ENCODE assay signal across 8 cellular contexts in genomic region chr7:96709381-96710228, GRCh38. TPM values are rescaled to one million over a fixed set of nuclear protein-coding genes. Genes with fewer than 3 reads are reported as not detected.
A peak's percentile ranks its signal among the peaks of the same experiment; 100 is the strongest.
DNase-seq lines count a peak whose midpoint lies in the region; ATAC-seq and TF ChIP-seq lines count a peak whose summit lies in the region.

SEM1 (minus strand) TSS chr7:96709846; CDS start chr7:96709763, 83 bp downstream.

- H4K20me1 ChIP-seq in BLaER1, result peaks cover 48% of the 10 kb centered on the region

- intact Hi-C loops in dorsolateral prefrontal cortex (cut with DNase I), result no loop called here

- peak within 1 kb of the TSS; percentile 89 for H3K9ac ChIP-seq in BLaER1
- peak within 1 kb of the TSS; percentile 61 to 97 for H3K9ac ChIP-seq in liver (ENCODE audit: low read depth in 1 of 2, low read length in 2 of 2)

- peak; percentile 63 to 65 for TF ChIP-seq RAD21 in liver (IDR thresholded peaks at IDR 0.05)

- DNase-seq in GM19238 (ENCODE audit: insufficient read length, low spot score), result peak; percentile 44
- peak; percentile 80 to 96 for DNase-seq in NCI-H526 (lab: John Stamatoyannopoulos, UW)
- peak; percentile 47 to 48 for DNase-seq in activated CD4-positive, alpha-beta T cell treated with anti-CD3 and anti-CD28 coated beads, Interleukin-2, amount 50 U/mL, for 24 hours (ENCODE audit: low read depth in 1 of 2, low spot score in 1 of 2)
- DNase-seq in dorsolateral prefrontal cortex, result peak; percentile 76 to 91 (median 88)
- peak; percentile 76 for DNase-seq in stimulated activated CD4-positive, alpha-beta T cell treated with anti-CD3 and anti-CD28 coated beads, Interleukin-4, amount 100 ng/mL, for 24 hours

- TF ChIP-seq CTCF in dorsolateral prefrontal cortex (IDR thresholded peaks at IDR 0.05 in 54 of 56, conservative IDR thresholded peaks at IDR 0.05 in 2 of 56; ENCODE audit: low read depth in 1 of 56, partially characterized antibody in 56 of 56) (peak in 32 of 56 donors; percentile 5 to 60 (median 28)), liver (IDR thresholded peaks at IDR 0.05; ENCODE audit: low read depth, low read length, missing input control) (no peak)

- WGBS in liver, result under 1% methylated on average over 46 of the region's 46 CpGs

- H3K27ac ChIP-seq in BLaER1 (peak within 1 kb of the TSS; percentile 91), dorsolateral prefrontal cortex (peak within 1 kb of the TSS in 54 of 59 donors; percentile 4 to 94 (median 75)), liver (ENCODE audit: low read depth in 1 of 2, low read length in 2 of 2) (peak within 1 kb of the TSS; percentile 82 to 86)

- H3K4me2 ChIP-seq in BLaER1, result peak within 1 kb of the TSS; percentile 91

- peak; percentile 83 for ATAC-seq in HG03442 (IDR thresholded peaks at IDR 0.05; ENCODE audit: unreplicated experiment)

- H3K36me3 ChIP-seq in BLaER1 (peaks cover 27% of the 10 kb centered on the region), liver (ENCODE audit: control insufficient read depth in 4 of 4, insufficient read depth in 3 of 4, low read depth in 1 of 4, low read length in 3 of 4) (no peaks in the 10 kb centered on the region)

- peak within 1 kb of the TSS; percentile 91 for H3K4me3 ChIP-seq in BLaER1
- H3K4me3 ChIP-seq in dorsolateral prefrontal cortex, result peak within 1 kb of the TSS; percentile 61 to 99 (median 91)
- H3K4me3 ChIP-seq in liver (ENCODE audit: low read depth in 1 of 3, low read length in 3 of 3), result peak within 1 kb of the TSS; percentile 85 to 95 (median 91)

- no peaks in the 10 kb centered on the region for H3K27me3 ChIP-seq in BLaER1
- H3K27me3 ChIP-seq in dorsolateral prefrontal cortex, result no peaks in the 10 kb centered on the region
- no peaks in the 10 kb centered on the region for H3K27me3 ChIP-seq in liver (ENCODE audit: control insufficient read depth in 4 of 4, insufficient read depth in 4 of 4, low read length in 3 of 4)

- H3K4me1 ChIP-seq in BLaER1 (peaks cover 15% of the 10 kb centered on the region), liver (ENCODE audit: control insufficient read depth in 4 of 4, insufficient read depth in 4 of 4, low read length in 3 of 4) (peaks cover 2 to 18% (median 16%) of the 10 kb centered on the region in 4 donors)

- H3K9me3 ChIP-seq in BLaER1, result peaks cover 29% of the 10 kb centered on the region
- H3K9me3 ChIP-seq in liver (ENCODE audit: control insufficient read depth in 4 of 4, low read length in 3 of 4), result peaks cover 0 to 8% (median 5%) of the 10 kb centered on the region in 4 donors

TF ChIP-seq in liver, 16 proteins besides CTCF, POLR2A, EP300 and RAD21:
- peak; percentile 42 to 47 for TF ChIP-seq RXRA (IDR thresholded peaks at IDR 0.05)
- TF ChIP-seq YY1 (IDR thresholded peaks at IDR 0.05), result no peak
- TF ChIP-seq ZBTB33 (IDR thresholded peaks at IDR 0.05), result peak; percentile 69
- TF ChIP-seq FOXA1 (IDR thresholded peaks at IDR 0.05), result no peak
- peak; percentile 14 to 47 for TF ChIP-seq HNF4A (conservative IDR thresholded peaks at IDR 0.05)
- TF ChIP-seq SP1 (IDR thresholded peaks at IDR 0.05), result peak; percentile 26
- TF ChIP-seq, protein P1, sequence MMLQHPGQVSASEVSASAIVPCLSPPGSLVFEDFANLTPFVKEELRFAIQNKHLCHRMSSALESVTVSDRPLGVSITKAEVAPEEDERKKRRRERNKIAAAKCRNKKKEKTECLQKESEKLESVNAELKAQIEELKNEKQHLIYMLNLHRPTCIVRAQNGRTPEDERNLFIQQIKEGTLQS (IDR thresholded peaks at IDR 0.05), result peak; percentile 29
- peak; percentile 32 to 34 for TF ChIP-seq JUND (IDR thresholded peaks at IDR 0.05)
- TF ChIP-seq EGR1 (IDR thresholded peaks at IDR 0.05; ENCODE audit: low read depth in 2 of 2), result peak; percentile 56 to 78
- TF ChIP-seq HNF4G (IDR thresholded peaks at IDR 0.05), result no peak
- peak; percentile 19 to 87 for TF ChIP-seq GABPA (IDR thresholded peaks at IDR 0.05 in 1 of 2, conservative IDR thresholded peaks at IDR 0.05 in 1 of 2)
- TF ChIP-seq TAF1 (conservative IDR thresholded peaks at IDR 0.05), result peak; percentile 89
- TF ChIP-seq NR2F2 (IDR thresholded peaks at IDR 0.05), result peak; percentile 62
- TF ChIP-seq, protein P2, sequence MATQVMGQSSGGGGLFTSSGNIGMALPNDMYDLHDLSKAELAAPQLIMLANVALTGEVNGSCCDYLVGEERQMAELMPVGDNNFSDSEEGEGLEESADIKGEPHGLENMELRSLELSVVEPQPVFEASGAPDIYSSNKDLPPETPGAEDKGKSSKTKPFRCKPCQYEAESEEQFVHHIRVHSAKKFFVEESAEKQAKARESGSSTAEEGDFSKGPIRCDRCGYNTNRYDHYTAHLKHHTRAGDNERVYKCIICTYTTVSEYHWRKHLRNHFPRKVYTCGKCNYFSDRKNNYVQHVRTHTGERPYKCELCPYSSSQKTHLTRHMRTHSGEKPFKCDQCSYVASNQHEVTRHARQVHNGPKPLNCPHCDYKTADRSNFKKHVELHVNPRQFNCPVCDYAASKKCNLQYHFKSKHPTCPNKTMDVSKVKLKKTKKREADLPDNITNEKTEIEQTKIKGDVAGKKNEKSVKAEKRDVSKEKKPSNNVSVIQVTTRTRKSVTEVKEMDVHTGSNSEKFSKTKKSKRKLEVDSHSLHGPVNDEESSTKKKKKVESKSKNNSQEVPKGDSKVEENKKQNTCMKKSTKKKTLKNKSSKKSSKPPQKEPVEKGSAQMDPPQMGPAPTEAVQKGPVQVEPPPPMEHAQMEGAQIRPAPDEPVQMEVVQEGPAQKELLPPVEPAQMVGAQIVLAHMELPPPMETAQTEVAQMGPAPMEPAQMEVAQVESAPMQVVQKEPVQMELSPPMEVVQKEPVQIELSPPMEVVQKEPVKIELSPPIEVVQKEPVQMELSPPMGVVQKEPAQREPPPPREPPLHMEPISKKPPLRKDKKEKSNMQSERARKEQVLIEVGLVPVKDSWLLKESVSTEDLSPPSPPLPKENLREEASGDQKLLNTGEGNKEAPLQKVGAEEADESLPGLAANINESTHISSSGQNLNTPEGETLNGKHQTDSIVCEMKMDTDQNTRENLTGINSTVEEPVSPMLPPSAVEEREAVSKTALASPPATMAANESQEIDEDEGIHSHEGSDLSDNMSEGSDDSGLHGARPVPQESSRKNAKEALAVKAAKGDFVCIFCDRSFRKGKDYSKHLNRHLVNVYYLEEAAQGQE (IDR thresholded peaks at IDR 0.05), result peak; percentile 86
- TF ChIP-seq FOXA2 (IDR thresholded peaks at IDR 0.05), result no peak
- TF ChIP-seq, protein P3, sequence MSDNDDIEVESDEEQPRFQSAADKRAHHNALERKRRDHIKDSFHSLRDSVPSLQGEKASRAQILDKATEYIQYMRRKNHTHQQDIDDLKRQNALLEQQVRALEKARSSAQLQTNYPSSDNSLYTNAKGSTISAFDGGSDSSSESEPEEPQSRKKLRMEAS (IDR thresholded peaks at IDR 0.05), result peak; percentile 52
TF ChIP-seq in liver: peak in this region for 12.

RNA-seq across cellular contexts. Expression of gene SEM1, which starts in this region (rescaled TPM):
- total RNA-seq in dorsolateral prefrontal cortex (10 to 100 TPM; 29.3 to 77.1 (median 44.6) TPM), liver (10 to 100 TPM; 21.1 to 56.2 TPM)
- 100 to 1,000 TPM in 1 of 2 donors, 10 to 100 TPM in 1; 49.1 to 325 TPM for polyA plus RNA-seq in liver

Comparison
In these comparisons a context has a peak if more than half of its experiments do, and no peak if none do; other contexts are left out.
1. Peak in every context shown above with its lines: DNase-seq, ATAC-seq, H3K4me3 ChIP-seq and H3K27ac ChIP-seq.